In the genomic region with DNA sequence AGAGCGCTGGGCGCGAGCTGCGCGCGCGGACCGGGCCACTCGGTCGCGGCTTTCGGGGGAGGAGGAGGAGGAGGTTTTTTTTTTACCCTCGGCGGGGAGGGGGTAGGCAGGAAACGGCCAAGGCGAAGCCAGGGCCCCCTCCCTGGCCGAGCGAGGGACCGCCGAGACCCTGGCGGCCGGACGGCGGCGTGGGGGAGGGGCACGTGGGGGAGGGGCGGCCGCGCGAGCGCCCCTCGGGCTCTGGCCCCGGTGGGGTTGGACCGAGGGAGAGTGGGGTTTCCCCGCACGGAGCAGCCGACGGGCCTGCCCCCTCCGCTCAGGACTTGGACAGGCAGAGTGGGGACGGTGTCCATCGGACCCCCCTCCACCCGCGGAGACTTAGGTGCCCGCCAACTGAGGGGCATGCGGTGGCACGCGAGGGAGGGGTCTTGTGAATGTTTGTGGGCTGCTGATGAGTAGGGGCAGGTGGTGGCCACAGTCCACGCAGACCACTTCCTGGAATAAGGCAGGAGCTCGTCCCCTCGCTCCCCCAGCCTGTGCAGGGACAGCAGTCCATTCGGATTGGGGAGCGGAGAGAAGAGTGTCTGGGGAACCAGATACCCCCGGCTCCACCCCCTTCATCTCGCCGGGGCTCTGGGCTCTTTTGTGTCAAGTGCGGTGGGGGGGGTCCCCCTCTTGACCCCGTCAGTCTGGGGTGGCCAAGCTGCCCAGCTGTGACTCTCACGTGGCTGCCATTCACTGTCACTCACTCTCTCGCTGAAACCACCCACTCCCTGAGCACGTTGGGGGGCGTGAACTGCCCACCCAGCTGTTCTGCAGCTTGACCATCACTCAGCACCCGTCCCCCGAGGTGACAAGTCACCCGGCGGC, we compare ENCODE assay signal across 1 cellular context.
TF ChIP-seq lines count a peak whose summit lies in the region.

No MANE protein-coding gene starts in this region.

TF ChIP-seq in SK-N-SH, 30 proteins besides CTCF, POLR2A, EP300 and RAD21:
- TF ChIP-seq, protein P1, sequence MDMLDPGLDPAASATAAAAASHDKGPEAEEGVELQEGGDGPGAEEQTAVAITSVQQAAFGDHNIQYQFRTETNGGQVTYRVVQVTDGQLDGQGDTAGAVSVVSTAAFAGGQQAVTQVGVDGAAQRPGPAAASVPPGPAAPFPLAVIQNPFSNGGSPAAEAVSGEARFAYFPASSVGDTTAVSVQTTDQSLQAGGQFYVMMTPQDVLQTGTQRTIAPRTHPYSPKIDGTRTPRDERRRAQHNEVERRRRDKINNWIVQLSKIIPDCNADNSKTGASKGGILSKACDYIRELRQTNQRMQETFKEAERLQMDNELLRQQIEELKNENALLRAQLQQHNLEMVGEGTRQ (IDR thresholded peaks at IDR 0.05; ENCODE audit: borderline replicate concordance, low read depth, low read length) = no peak
- peak; percentile 57 for TF ChIP-seq MAX (IDR thresholded peaks at IDR 0.05; ENCODE audit: low read depth)
- peak; percentile 97 for TF ChIP-seq MXI1 (IDR thresholded peaks at IDR 0.05; ENCODE audit: low read depth, low read length)
- TF ChIP-seq, protein P2, sequence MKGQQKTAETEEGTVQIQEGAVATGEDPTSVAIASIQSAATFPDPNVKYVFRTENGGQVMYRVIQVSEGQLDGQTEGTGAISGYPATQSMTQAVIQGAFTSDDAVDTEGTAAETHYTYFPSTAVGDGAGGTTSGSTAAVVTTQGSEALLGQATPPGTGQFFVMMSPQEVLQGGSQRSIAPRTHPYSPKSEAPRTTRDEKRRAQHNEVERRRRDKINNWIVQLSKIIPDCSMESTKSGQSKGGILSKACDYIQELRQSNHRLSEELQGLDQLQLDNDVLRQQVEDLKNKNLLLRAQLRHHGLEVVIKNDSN (IDR thresholded peaks at IDR 0.05; ENCODE audit: borderline replicate concordance, low read depth) = peak; percentile 47; the same call in 1 of the 2 replicates
- TF ChIP-seq TEAD4 (IDR thresholded peaks at IDR 0.05; ENCODE audit: borderline replicate concordance, insufficient read depth) = no peak
- TF ChIP-seq CHD2 (IDR thresholded peaks at IDR 0.05; ENCODE audit: low read length, partially characterized antibody) = peak; percentile 90
- peak; percentile 65 for TF ChIP-seq SIN3A (IDR thresholded peaks at IDR 0.05; ENCODE audit: borderline replicate concordance, low read depth, low read length)
- TF ChIP-seq RFX5 (IDR thresholded peaks at IDR 0.05; ENCODE audit: low read length) = no peak
- TF ChIP-seq RXRA (IDR thresholded peaks at IDR 0.05; ENCODE audit: borderline replicate concordance, low read depth) = no peak
- TF ChIP-seq YY1 (IDR thresholded peaks at IDR 0.05; ENCODE audit: low read depth) = peak; percentile 31; the same call in 1 of the 2 replicates
- TF ChIP-seq, protein P3, sequence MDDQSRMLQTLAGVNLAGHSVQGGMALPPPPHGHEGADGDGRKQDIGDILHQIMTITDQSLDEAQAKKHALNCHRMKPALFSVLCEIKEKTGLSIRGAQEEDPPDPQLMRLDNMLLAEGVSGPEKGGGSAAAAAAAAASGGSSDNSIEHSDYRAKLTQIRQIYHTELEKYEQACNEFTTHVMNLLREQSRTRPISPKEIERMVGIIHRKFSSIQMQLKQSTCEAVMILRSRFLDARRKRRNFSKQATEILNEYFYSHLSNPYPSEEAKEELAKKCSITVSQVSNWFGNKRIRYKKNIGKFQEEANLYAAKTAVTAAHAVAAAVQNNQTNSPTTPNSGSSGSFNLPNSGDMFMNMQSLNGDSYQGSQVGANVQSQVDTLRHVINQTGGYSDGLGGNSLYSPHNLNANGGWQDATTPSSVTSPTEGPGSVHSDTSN (IDR thresholded peaks at IDR 0.05) = peak; percentile 80
- no peak for TF ChIP-seq RCOR1 (IDR thresholded peaks at IDR 0.05; ENCODE audit: low read length)
- no peak for TF ChIP-seq ELF1 (IDR thresholded peaks at IDR 0.05)
- TF ChIP-seq POLR2AphosphoS5 (IDR thresholded peaks at IDR 0.05; ENCODE audit: low read depth, low read length) = peak; percentile 41
